13 cellular contexts compared by ENCODE assay signal in genomic region chr3:14803101-14803980, GRCh38. TPM values are rescaled to one million over a fixed set of nuclear protein-coding genes. Genes with fewer than 3 reads are reported as not detected.
DNase-seq lines count a peak whose midpoint lies in the region; ATAC-seq and TF ChIP-seq lines count a peak whose summit lies in the region.
"Had no signal": no experiment of that assay in that cellular context is flagged by ENCODE, and none has a peak within 500 bp of the region (broad histone marks: within the 10 kb centered on the region; RNA-seq: fewer than 3 reads in every experiment).

No MANE protein-coding gene starts in this region.

- H3K36me3 ChIP-seq in right lobe of liver, result no peaks in the 10 kb centered on the region

- H3K27ac Mint-ChIP-seq in chondrocyte (ENCODE audit: unreplicated experiment), result no peak overlapping the region
- H3K27ac Mint-ChIP-seq: IgD-negative memory B cell had no signal

- TF ChIP-seq POLR2A in right lobe of liver (IDR thresholded peaks at IDR 0.05), result no peak

- H3K4me1 ChIP-seq in right lobe of liver, result peaks cover 0 to 32% (median 15%) of the 10 kb centered on the region in 4 donors

- no peaks in the 10 kb centered on the region for H3K4me1 Mint-ChIP-seq in chondrocyte (ENCODE audit: low read depth)

- ATAC-seq in right lobe of liver, result peak; percentile 59 to 71 (median 62)
- ATAC-seq in HG03521 (IDR thresholded peaks at IDR 0.05; ENCODE audit: unreplicated experiment), result no peak
- no peak for ATAC-seq in HG02642 (IDR thresholded peaks at IDR 0.05; ENCODE audit: poor library complexity, unreplicated experiment)

- no peaks in the 10 kb centered on the region for H3K27me3 ChIP-seq in right lobe of liver

- peak overlapping the region; percentile 6 to 88 (median 59) for H3K27ac ChIP-seq in right lobe of liver
- H3K27ac ChIP-seq: VCaP had no signal

- peaks cover 58% of the 10 kb centered on the region for H3K27me3 Mint-ChIP-seq in chondrocyte (ENCODE audit: low read depth)

- H3K9me3 Mint-ChIP-seq in chondrocyte (ENCODE audit: low read depth), result peaks cover 3% of the 10 kb centered on the region
- H3K9me3 Mint-ChIP-seq: CD14-positive monocyte had no signal

- intact Hi-C loops in right lobe of liver (cut with DNase I), result no loop called here

- peak; percentile 17 for DNase-seq in stimulated activated CD4-positive, alpha-beta T cell treated with anti-CD3 and anti-CD28 coated beads, Interleukin-15, amount 100 ng/mL, for 24 hours
- DNase-seq in stimulated activated CD4-positive, alpha-beta T cell treated with anti-CD3 and anti-CD28 coated beads, Interleukin-4, amount 100 ng/mL, for 24 hours, result no peak
- DNase-seq in chondrocyte (ENCODE audit: low spot score) (peak; percentile 72), right lobe of liver (peak in 2 of 3 donors; percentile 66 to 83), amniotic stem cell (lab: John Stamatoyannopoulos, UW) (no peak), GM19238 (ENCODE audit: insufficient read length, low spot score) (no peak)
- DNase-seq: foreskin melanocyte, NCI-H748 treated with DMSO at 0.1 percent for 48 hours had no signal

- TF ChIP-seq CTCF in chondrocyte (IDR thresholded peaks at IDR 0.05) (no peak), right lobe of liver (IDR thresholded peaks at IDR 0.05) (no peak)

- no peak overlapping the region for H3K4me3 Mint-ChIP-seq in chondrocyte (ENCODE audit: unreplicated experiment)
- H3K4me3 Mint-ChIP-seq: IgD-negative memory B cell had no signal

- no peaks in the 10 kb centered on the region for H3K9me3 ChIP-seq in right lobe of liver

- no peak overlapping the region for H3K4me3 ChIP-seq in right lobe of liver

- H3K36me3 Mint-ChIP-seq in chondrocyte (ENCODE audit: low read depth), result no peaks in the 10 kb centered on the region
- H3K36me3 Mint-ChIP-seq: CD14-positive monocyte had no signal

- 59% methylated on average over 7 of the region's 13 CpGs for WGBS in right lobe of liver (ENCODE audit: insufficient coverage, low coverage, low lambda C conversion rate, missing lambda C conversion rate)

RNA-seq across cellular contexts. Expression of gene FGD5, which starts 15.4 kb away (rescaled TPM):
- total RNA-seq in chondrocyte, result 0.22 to 0.46 TPM (median 0.28 TPM) in 3 replicates
- total RNA-seq in right lobe of liver, result 1 to 10 TPM; 3.4 to 8.9 (median 5.9) TPM

Comparison
In these comparisons a context has a peak if more than half of its experiments do, and no peak if none do; other contexts are left out.
1. DNase-seq: peak in stimulated activated CD4-positive, alpha-beta T cell treated with anti-CD3 and anti-CD28 coated beads, Interleukin-15, amount 100 ng/mL, for 24 hours (single experiment), chondrocyte (single experiment) and right lobe of liver (2 of 3); none in stimulated activated CD4-positive, alpha-beta T cell treated with anti-CD3 and anti-CD28 coated beads, Interleukin-4, amount 100 ng/mL, for 24 hours (single experiment), amniotic stem cell (single experiment) and GM19238 (single experiment).
2. ATAC-seq: peak in right lobe of liver (4 of 4); none in HG03521 (single experiment) and HG02642 (single experiment).